1 cellular context compared by ENCODE assay signal in genomic region chr1:151284013-151284577, GRCh38.
TF ChIP-seq lines count a peak whose summit lies in the region.

No MANE protein-coding gene starts in this region.

TF ChIP-seq in SK-N-SH treated with all-trans-retinoic acid at 6 μM for 48 hours, 23 proteins besides CTCF, POLR2A, EP300 and RAD21 (continued from another document):
- TF ChIP-seq TSHZ2 (CRISPR knock-in tag; IDR thresholded peaks at IDR 0.05) (no peak), TCF4 (CRISPR knock-in tag; IDR thresholded peaks at IDR 0.05; ENCODE audit: borderline replicate concordance) (no peak), ZFP30 (CRISPR knock-in tag; IDR thresholded peaks at IDR 0.05) (no peak)
- TF ChIP-seq, protein P1, sequence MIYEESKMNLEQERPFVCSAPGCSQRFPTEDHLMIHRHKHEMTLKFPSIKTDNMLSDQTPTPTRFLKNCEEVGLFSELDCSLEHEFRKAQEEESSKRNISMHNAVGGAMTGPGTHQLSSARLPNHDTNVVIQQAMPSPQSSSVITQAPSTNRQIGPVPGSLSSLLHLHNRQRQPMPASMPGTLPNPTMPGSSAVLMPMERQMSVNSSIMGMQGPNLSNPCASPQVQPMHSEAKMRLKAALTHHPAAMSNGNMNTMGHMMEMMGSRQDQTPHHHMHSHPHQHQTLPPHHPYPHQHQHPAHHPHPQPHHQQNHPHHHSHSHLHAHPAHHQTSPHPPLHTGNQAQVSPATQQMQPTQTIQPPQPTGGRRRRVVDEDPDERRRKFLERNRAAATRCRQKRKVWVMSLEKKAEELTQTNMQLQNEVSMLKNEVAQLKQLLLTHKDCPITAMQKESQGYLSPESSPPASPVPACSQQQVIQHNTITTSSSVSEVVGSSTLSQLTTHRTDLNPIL (CRISPR knock-in tag; IDR thresholded peaks at IDR 0.05; ENCODE audit: low read depth): no peak
